ENCODE assay signal across 1 cellular context in the genomic region with DNA sequence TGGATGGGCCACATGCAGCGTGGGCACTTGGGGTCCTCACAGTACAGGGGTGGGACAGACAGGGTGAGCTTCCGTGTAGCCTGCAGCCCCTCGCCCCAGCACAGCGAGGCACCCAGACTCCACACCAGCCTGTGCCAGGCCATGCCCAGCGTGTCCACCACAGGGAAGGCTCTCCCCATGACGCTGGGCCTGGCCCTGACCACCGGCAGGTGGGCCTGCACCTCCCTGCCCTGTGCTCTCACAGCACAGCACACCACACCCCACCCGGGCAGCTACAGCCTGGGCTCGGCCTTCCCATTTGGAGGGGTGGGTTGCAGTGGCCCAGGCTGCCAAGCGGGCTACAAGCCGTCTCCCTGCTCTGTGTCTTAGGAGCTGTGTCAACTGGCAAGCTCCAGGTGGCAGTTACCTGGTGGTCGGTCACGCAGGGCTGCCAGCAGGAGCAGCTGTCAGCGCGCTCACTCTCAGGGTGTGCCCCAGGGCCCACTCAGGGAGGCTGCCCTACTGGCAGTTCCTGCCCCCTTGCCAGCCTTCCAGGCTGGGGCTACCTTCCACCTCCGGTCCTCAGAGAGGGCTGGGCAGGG.
TF ChIP-seq lines count a peak whose summit lies in the region.

No MANE protein-coding gene starts in this region.

TF ChIP-seq in GM23338, 12 proteins besides CTCF, POLR2A, EP300 and RAD21 (continued from another document):
- TF ChIP-seq, protein P1, sequence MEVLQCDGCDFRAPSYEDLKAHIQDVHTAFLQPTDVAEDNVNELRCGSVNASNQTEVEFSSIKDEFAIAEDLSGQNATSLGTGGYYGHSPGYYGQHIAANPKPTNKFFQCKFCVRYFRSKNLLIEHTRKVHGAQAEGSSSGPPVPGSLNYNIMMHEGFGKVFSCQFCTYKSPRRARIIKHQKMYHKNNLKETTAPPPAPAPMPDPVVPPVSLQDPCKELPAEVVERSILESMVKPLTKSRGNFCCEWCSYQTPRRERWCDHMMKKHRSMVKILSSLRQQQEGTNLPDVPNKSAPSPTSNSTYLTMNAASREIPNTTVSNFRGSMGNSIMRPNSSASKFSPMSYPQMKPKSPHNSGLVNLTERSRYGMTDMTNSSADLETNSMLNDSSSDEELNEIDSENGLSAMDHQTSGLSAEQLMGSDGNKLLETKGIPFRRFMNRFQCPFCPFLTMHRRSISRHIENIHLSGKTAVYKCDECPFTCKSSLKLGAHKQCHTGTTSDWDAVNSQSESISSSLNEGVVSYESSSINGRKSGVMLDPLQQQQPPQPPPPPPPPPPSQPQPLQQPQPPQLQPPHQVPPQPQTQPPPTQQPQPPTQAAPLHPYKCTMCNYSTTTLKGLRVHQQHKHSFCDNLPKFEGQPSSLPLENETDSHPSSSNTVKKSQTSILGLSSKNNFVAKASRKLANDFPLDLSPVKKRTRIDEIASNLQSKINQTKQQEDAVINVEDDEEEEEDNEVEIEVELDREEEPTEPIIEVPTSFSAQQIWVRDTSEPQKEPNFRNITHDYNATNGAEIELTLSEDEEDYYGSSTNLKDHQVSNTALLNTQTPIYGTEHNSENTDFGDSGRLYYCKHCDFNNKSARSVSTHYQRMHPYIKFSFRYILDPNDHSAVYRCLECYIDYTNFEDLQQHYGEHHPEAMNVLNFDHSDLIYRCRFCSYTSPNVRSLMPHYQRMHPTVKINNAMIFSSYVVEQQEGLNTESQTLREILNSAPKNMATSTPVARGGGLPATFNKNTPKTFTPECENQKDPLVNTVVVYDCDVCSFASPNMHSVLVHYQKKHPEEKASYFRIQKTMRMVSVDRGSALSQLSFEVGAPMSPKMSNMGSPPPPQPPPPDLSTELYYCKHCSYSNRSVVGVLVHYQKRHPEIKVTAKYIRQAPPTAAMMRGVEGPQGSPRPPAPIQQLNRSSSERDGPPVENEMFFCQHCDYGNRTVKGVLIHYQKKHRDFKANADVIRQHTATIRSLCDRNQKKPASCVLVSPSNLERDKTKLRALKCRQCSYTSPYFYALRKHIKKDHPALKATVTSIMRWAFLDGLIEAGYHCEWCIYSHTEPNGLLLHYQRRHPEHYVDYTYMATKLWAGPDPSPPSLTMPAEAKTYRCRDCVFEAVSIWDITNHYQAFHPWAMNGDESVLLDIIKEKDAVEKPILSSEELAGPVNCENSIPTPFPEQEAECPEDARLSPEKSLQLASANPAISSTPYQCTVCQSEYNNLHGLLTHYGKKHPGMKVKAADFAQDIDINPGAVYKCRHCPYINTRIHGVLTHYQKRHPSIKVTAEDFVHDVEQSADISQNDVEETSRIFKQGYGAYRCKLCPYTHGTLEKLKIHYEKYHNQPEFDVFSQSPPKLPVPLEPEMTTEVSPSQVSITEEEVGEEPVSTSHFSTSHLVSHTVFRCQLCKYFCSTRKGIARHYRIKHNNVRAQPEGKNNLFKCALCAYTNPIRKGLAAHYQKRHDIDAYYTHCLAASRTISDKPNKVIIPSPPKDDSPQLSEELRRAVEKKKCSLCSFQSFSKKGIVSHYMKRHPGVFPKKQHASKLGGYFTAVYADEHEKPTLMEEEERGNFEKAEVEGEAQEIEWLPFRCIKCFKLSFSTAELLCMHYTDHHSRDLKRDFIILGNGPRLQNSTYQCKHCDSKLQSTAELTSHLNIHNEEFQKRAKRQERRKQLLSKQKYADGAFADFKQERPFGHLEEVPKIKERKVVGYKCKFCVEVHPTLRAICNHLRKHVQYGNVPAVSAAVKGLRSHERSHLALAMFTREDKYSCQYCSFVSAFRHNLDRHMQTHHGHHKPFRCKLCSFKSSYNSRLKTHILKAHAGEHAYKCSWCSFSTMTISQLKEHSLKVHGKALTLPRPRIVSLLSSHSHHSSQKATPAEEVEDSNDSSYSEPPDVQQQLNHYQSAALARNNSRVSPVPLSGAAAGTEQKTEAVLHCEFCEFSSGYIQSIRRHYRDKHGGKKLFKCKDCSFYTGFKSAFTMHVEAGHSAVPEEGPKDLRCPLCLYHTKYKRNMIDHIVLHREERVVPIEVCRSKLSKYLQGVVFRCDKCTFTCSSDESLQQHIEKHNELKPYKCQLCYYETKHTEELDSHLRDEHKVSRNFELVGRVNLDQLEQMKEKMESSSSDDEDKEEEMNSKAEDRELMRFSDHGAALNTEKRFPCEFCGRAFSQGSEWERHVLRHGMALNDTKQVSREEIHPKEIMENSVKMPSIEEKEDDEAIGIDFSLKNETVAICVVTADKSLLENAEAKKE (CRISPR knock-in tag; IDR thresholded peaks at IDR 0.05), result no peak
- TF ChIP-seq, protein P2, sequence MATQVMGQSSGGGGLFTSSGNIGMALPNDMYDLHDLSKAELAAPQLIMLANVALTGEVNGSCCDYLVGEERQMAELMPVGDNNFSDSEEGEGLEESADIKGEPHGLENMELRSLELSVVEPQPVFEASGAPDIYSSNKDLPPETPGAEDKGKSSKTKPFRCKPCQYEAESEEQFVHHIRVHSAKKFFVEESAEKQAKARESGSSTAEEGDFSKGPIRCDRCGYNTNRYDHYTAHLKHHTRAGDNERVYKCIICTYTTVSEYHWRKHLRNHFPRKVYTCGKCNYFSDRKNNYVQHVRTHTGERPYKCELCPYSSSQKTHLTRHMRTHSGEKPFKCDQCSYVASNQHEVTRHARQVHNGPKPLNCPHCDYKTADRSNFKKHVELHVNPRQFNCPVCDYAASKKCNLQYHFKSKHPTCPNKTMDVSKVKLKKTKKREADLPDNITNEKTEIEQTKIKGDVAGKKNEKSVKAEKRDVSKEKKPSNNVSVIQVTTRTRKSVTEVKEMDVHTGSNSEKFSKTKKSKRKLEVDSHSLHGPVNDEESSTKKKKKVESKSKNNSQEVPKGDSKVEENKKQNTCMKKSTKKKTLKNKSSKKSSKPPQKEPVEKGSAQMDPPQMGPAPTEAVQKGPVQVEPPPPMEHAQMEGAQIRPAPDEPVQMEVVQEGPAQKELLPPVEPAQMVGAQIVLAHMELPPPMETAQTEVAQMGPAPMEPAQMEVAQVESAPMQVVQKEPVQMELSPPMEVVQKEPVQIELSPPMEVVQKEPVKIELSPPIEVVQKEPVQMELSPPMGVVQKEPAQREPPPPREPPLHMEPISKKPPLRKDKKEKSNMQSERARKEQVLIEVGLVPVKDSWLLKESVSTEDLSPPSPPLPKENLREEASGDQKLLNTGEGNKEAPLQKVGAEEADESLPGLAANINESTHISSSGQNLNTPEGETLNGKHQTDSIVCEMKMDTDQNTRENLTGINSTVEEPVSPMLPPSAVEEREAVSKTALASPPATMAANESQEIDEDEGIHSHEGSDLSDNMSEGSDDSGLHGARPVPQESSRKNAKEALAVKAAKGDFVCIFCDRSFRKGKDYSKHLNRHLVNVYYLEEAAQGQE (IDR thresholded peaks at IDR 0.05; ENCODE audit: unreplicated experiment), result no peak
- no peak for TF ChIP-seq JUNB (IDR thresholded peaks at IDR 0.05; ENCODE audit: unreplicated experiment)
- TF ChIP-seq ZNF114 (CRISPR knock-in tag; IDR thresholded peaks at IDR 0.05), result no peak
- no peak for TF ChIP-seq POLR2AphosphoS5 (IDR thresholded peaks at IDR 0.05; ENCODE audit: low read depth)
- TF ChIP-seq, protein P3, sequence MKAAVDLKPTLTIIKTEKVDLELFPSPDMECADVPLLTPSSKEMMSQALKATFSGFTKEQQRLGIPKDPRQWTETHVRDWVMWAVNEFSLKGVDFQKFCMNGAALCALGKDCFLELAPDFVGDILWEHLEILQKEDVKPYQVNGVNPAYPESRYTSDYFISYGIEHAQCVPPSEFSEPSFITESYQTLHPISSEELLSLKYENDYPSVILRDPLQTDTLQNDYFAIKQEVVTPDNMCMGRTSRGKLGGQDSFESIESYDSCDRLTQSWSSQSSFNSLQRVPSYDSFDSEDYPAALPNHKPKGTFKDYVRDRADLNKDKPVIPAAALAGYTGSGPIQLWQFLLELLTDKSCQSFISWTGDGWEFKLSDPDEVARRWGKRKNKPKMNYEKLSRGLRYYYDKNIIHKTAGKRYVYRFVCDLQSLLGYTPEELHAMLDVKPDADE (IDR thresholded peaks at IDR 0.05), result no peak
- TF ChIP-seq CREB1 (CRISPR knock-in tag; IDR thresholded peaks at IDR 0.05; ENCODE audit: low read depth), result no peak
